8 cellular contexts compared by ENCODE assay signal in the genomic region with DNA sequence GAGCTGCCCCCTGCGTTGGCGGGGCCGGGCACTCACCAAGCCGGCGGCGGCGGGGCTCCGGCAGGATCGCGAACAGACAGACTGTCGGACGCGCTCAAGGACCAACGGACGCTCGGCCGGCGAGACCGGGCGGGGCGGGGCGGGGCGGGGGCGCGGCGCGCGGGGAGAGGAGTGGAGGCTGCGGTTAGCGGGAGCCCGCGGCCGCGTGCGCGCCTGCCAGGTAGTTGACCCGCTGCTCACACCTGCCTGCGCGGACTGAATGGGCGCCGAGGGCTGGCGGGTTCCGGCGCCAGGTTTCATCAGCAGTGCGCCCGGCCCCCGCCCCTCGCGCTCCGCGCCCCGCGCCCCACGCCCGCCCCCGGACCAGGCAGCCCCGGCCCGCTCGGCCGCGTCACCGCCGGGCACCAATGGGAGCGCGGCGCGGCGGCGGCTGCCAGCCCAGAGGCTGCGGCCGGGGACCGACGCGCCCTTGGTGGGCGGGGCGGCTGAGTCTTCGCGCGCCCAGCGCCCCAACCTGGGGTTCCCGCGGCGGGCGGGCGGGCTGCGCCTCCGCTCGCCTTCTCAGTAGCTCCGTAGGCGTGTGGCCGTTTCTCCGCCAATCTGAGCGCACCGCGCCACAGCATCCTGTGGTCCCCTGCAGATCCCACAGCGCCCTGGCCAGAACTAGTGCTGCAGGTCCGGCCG. TPM values are rescaled to one million over a fixed set of nuclear protein-coding genes. Genes with fewer than 3 reads are reported as not detected.
DNase-seq lines count a peak whose midpoint lies in the region; ATAC-seq lines count a peak whose summit lies in the region.

A gene (minus strand): TSS at position 309 of the 684 bp plus-strand sequence. CDS start 59,500 bp downstream, outside the sequence.

- ATAC-seq in GM21515 (IDR thresholded peaks at IDR 0.05; ENCODE audit: unreplicated experiment) = peak; percentile 83
- ATAC-seq in esophagus mucosa = peak; percentile 91

- DNase-seq in DMS114 treated with DMSO at 0.1 percent for 48 hours (lab: John Stamatoyannopoulos, UW; ENCODE audit: unreplicated experiment) = peak; percentile 34
- peak; percentile 16 for DNase-seq in OCI-M2 (lab: John Stamatoyannopoulos, UW; ENCODE audit: unreplicated experiment)
- peak; percentile 85 for DNase-seq in activated T-cell treated with anti-CD3 and anti-CD28 coated beads, Interleukin-2, amount 50 U/mL, for 1 hour
- DNase-seq in stimulated activated CD8-positive, alpha-beta memory T cell treated with anti-CD3 and anti-CD28 coated beads, Interleukin-7, amount 100 ng/mL, for 1 hour (ENCODE audit: low read depth in 2 of 2) = peak; percentile 55 to 65

- H3K4me1 ChIP-seq in HUES64 (ENCODE audit: insufficient read depth, low read length) (peaks cover 16% of the 10 kb centered on the region; the same call in 1 of the 2 replicates), mucosa of stomach (ENCODE audit: control insufficient read depth, insufficient read depth, low read length) (no peaks in the 10 kb centered on the region)

- H3K27me3 ChIP-seq in HUES64 (ENCODE audit: insufficient read depth, low read length) (peaks cover 15% of the 10 kb centered on the region), mucosa of stomach (ENCODE audit: control insufficient read depth, insufficient read depth, low read length) (peaks cover 4% of the 10 kb centered on the region)

- H3K9ac ChIP-seq in HUES64 (ENCODE audit: low read depth, low read length) = peak within 1 kb of the TSS; percentile 97
- H3K9ac ChIP-seq in mucosa of stomach (ENCODE audit: low read length) = peak within 1 kb of the TSS; percentile 87

- under 1% methylated on average over 98 of the region's 98 CpGs for WGBS in HUES64

- H3K4me3 ChIP-seq in HUES64 (ENCODE audit: low read length) = peak within 1 kb of the TSS; percentile 87
- H3K4me3 ChIP-seq in mucosa of stomach (ENCODE audit: low read length) = peak within 1 kb of the TSS; percentile 61

- peak within 1 kb of the TSS; percentile 86 for H3K27ac ChIP-seq in HUES64 (ENCODE audit: low read depth, low read length)

- H3K36me3 ChIP-seq in HUES64 (ENCODE audit: insufficient read depth, low read length) (0 out of 2 replicates have a peak, but pooled peaks cover 3% of the 10 kb centered on the region), mucosa of stomach (ENCODE audit: control insufficient read depth, insufficient read depth, low read length) (no peaks in the 10 kb centered on the region)

- no peaks in the 10 kb centered on the region for H3K9me3 ChIP-seq in HUES64 (ENCODE audit: insufficient read depth, low read depth, low read length)
- no peaks in the 10 kb centered on the region for H3K9me3 ChIP-seq in mucosa of stomach (ENCODE audit: control insufficient read depth, low read length)

RNA-seq across cellular contexts. Expression of the gene that starts here (rescaled TPM):
- 33.5 TPM for polyA plus RNA-seq in HUES64 (2013, experiment 1 of 2)
- 30.0 TPM for polyA plus RNA-seq in HUES64 (2013, experiment 2 of 2)
- 181 TPM for total RNA-seq in esophagus mucosa

Comparison
In these comparisons a context has a peak if more than half of its experiments do, and no peak if none do; other contexts are left out.
1. Peak in every context shown above with its lines: DNase-seq, ATAC-seq, H3K4me3 ChIP-seq and H3K27ac ChIP-seq.
2. DNase-seq: peak in every context shown above with its lines; median percentile 85 in activated T-cell treated with anti-CD3 and anti-CD28 coated beads, Interleukin-2, amount 50 U/mL, for 1 hour; 60 in stimulated activated CD8-positive, alpha-beta memory T cell treated with anti-CD3 and anti-CD28 coated beads, Interleukin-7, amount 100 ng/mL, for 1 hour; 34 in DMS114 treated with DMSO at 0.1 percent for 48 hours; 16 in OCI-M2.